Comparison of ENCODE assay signal across 8 cellular contexts in genomic region chr17:4949321-4950074, GRCh38. TPM values are rescaled to one million over a fixed set of nuclear protein-coding genes. Genes with fewer than 3 reads are reported as not detected.
DNase-seq lines count a peak whose midpoint lies in the region; ATAC-seq and TF ChIP-seq lines count a peak whose summit lies in the region.

No MANE protein-coding gene starts in this region.

- TF ChIP-seq POLR2A in breast epithelium (IDR thresholded peaks at IDR 0.05): no peak

- intact Hi-C loops in breast epithelium (cut with DNase I; ENCODE audit: low total_unique reads): loop anchor here (2.0 kb wide), 1 partner anchor 19 kb away; no protein-coding TSS in a partner anchor

- H3K27me3 ChIP-seq in breast epithelium: no peaks in the 10 kb centered on the region

- peaks cover 8 to 29% of the 10 kb centered on the region in 2 donors for H3K4me1 ChIP-seq in breast epithelium

- peak overlapping the region; percentile 98 to 100 (median 99) for H3K4me3 ChIP-seq in breast epithelium

- H3K9me3 ChIP-seq in breast epithelium: no peaks in the 10 kb centered on the region

- TF ChIP-seq CTCF in VCaP (conservative IDR thresholded peaks at IDR 0.05) (no peak), breast epithelium (IDR thresholded peaks at IDR 0.05) (no peak)

- DNase-seq in DMS53 (lab: John Stamatoyannopoulos, UW) (peak; percentile 88), LoVo (ENCODE audit: low spot score) (peak; percentile 77), breast epithelium (ENCODE audit: low spot score in 2 of 2) (peak; percentile 59 to 68), iPS-NIHi7 (ENCODE audit: extremely low spot score) (peak; percentile 80), SKM-1 (lab: John Stamatoyannopoulos, UW; ENCODE audit: unreplicated experiment) (no peak)
- DNase-seq in stimulated activated CD4-positive, alpha-beta T cell treated with anti-CD3 and anti-CD28 coated beads, Interleukin-12 subunit alpha, Interleukin-12 subunit beta, amount 100 ng/mL, for 4 hours: peak; percentile 71

- H3K27ac ChIP-seq in VCaP (peak overlapping the region; percentile 91), breast epithelium (peak overlapping the region; percentile 97 to 99)

- ATAC-seq in GM21526 (IDR thresholded peaks at IDR 0.05; ENCODE audit: low FRiP score, unreplicated experiment): peak; percentile 32

- no peaks in the 10 kb centered on the region for H3K36me3 ChIP-seq in breast epithelium

RNA-seq across cellular contexts. Expression of gene PFN1, which starts 1.2 kb away (rescaled TPM):
- 100 to 1,000 TPM; 290 to 487 (median 379) TPM for total RNA-seq in breast epithelium

RNA-seq across cellular contexts. Expression of gene ENO3, which starts 1.4 kb away (rescaled TPM):
- 1 to 10 TPM; 1.6 to 4.6 (median 3.1) TPM for total RNA-seq in breast epithelium

RNA-seq across cellular contexts. Expression of gene RNF167, which starts 9.4 kb away (rescaled TPM):
- 10 to 100 TPM; 38.3 to 49.0 (median 38.7) TPM for total RNA-seq in breast epithelium

RNA-seq across cellular contexts. Expression of gene SLC25A11, which starts 9.7 kb away (rescaled TPM):
- 10 to 100 TPM; 38.8 to 48.5 (median 42.6) TPM for total RNA-seq in breast epithelium

RNA-seq across cellular contexts. Expression of gene GP1BA, which starts 17.4 kb away (rescaled TPM):
- not detected for total RNA-seq in breast epithelium
